Comparison of ENCODE assay signal across 8 cellular contexts in the genomic region with DNA sequence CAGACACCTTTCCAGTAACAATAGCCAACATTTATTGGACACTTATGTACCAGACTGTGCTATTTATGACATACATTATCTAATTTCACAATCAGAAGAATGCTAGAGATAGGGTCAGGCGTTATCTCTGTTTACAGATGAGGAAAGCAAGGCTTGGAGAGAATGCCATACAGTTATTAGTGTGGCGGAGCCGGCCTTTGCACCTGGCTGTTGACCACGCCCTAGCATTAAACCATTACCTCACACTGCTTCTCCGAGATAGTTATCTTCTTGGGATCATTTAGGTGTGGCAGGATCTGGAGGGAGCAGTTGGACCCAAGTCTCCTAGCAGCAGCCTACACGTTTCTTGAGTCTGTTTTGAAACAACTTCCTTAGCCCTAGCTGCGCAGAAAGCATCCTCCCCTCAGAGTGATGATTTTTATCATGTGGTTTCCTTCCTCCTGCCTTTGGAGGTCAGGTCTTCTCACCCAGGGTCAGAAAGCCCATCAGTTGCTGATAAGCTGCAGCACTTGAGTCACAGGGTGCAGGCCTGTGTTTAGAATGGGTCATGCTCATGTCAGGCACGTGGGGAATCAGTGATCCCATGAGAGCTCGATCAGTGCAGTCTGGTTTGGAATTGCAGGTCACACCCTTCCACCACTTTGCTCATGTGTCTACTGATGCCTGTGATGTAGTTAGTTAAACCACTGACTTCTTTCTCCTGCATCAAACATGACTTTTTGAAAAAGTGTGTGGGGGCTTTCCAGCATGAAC.
DNase-seq lines count a peak whose midpoint lies in the region; ATAC-seq and TF ChIP-seq lines count a peak whose summit lies in the region.

No MANE protein-coding gene starts in this region.

- peak overlapping the region; percentile 93 to 99 (median 99) for H3K27ac Mint-ChIP-seq in CD4-positive, alpha-beta memory T cell

- no peaks in the 10 kb centered on the region for H3K27me3 Mint-ChIP-seq in CD4-positive, alpha-beta memory T cell

- POLR2A ChIA-PET in CD4-positive, alpha-beta memory T cell (lab: Charles Lee; ENCODE audit: partially characterized antibody), result interaction anchor here (0.5 to 17.5 kb wide), 14 partner anchors 7 to 560 kb away, joined by 3 to 665 read pairs (median 5); a partner anchor contains a TSS

- peak overlapping the region; percentile 94 for H3K27ac ChIP-seq in CD4-positive, alpha-beta memory T cell (ENCODE audit: low read depth, low read length)
- H3K27ac ChIP-seq in gastroesophageal sphincter, result peak overlapping the region in 3 of 4 donors; percentile 21 to 65 (median 55)

- no peak for TF ChIP-seq CTCF in gastroesophageal sphincter (IDR thresholded peaks at IDR 0.05)

- peaks cover 100% of the 10 kb centered on the region for H3K4me1 ChIP-seq in CD4-positive, alpha-beta memory T cell (ENCODE audit: insufficient read depth, low read length)
- H3K4me1 ChIP-seq in gastroesophageal sphincter, result peaks cover 25 to 100% (median 75%) of the 10 kb centered on the region in 3 donors

- peak overlapping the region; percentile 83 to 95 (median 90) for H3K4me3 Mint-ChIP-seq in CD4-positive, alpha-beta memory T cell

- peak; percentile 30 for ATAC-seq in GM21737 (IDR thresholded peaks at IDR 0.05; ENCODE audit: unreplicated experiment)
- ATAC-seq in gastroesophageal sphincter, result peak; percentile 35

- no peak for TF ChIP-seq POLR2A in gastroesophageal sphincter (IDR thresholded peaks at IDR 0.05)

- WGBS in gastroesophageal sphincter (ENCODE audit: low coverage in 1 of 2), 2 donors, result 48 to 70% methylated on average over 3 to 7 of the region's 9 CpGs

- H3K36me3 ChIP-seq in CD4-positive, alpha-beta memory T cell (ENCODE audit: insufficient read depth, low read length), result no peaks in the 10 kb centered on the region
- no peaks in the 10 kb centered on the region for H3K36me3 ChIP-seq in gastroesophageal sphincter

- no peak for TF ChIP-seq EP300 in gastroesophageal sphincter (IDR thresholded peaks at IDR 0.05)

- peak; percentile 83 to 98 (median 86) for DNase-seq in CD4-positive, alpha-beta memory T cell
- peak; percentile 57 for DNase-seq in NCI-H1105 treated with DMSO at 0.1 percent for 48 hours (lab: John Stamatoyannopoulos, UW)
- peak; percentile 41 to 53 for DNase-seq in activated CD8-positive, alpha-beta memory T cell treated with anti-CD3 and anti-CD28 coated beads for 4 hours (ENCODE audit: low read depth in 2 of 2)
- DNase-seq in stimulated activated CD8-positive, alpha-beta memory T cell treated with anti-CD3 and anti-CD28 coated beads, Interleukin-15, amount 100 ng/mL, for 1 hour (ENCODE audit: low read depth), result peak; percentile 41
- no peak for DNase-seq in T1000 (lab: John Stamatoyannopoulos, UW)
- no peak for DNase-seq in GM19238 (ENCODE audit: insufficient read length, low spot score)

- intact Hi-C loops in CD4-positive, alpha-beta memory T cell (cut with micrococcal nuclease), result loop anchor here (1.0 to 5.0 kb wide), 11 partner anchors 11 to 1043 kb away; a partner anchor contains a TSS

- no peaks in the 10 kb centered on the region for H3K9me3 Mint-ChIP-seq in CD4-positive, alpha-beta memory T cell

- peaks cover 80 to 100% (median 92%) of the 10 kb centered on the region in 4 donors for H3K4me1 Mint-ChIP-seq in CD4-positive, alpha-beta memory T cell

- H3K4me3 ChIP-seq in CD4-positive, alpha-beta memory T cell (ENCODE audit: low read length in 2 of 2), result peak overlapping the region; percentile 50 to 53
- no peak overlapping the region for H3K4me3 ChIP-seq in gastroesophageal sphincter

- H3K27me3 ChIP-seq in CD4-positive, alpha-beta memory T cell (ENCODE audit: insufficient read depth, low read length), result no peaks in the 10 kb centered on the region
- no peaks in the 10 kb centered on the region for H3K27me3 ChIP-seq in gastroesophageal sphincter

- CTCF ChIA-PET in CD4-positive, alpha-beta memory T cell (lab: Charles Lee; ENCODE audit: partially characterized antibody), result interaction anchor here (0.5 to 14.6 kb wide), 5 partner anchors 12 to 568 kb away, joined by 3 to 199 read pairs (median 5); no protein-coding TSS in a partner anchor

- peaks cover 3 to 16% of the 10 kb centered on the region in 2 donors for H3K36me3 Mint-ChIP-seq in CD4-positive, alpha-beta memory T cell

- no peaks in the 10 kb centered on the region for H3K9me3 ChIP-seq in CD4-positive, alpha-beta memory T cell (ENCODE audit: control insufficient read depth in 1 of 2, low read length in 2 of 2)
- no peaks in the 10 kb centered on the region for H3K9me3 ChIP-seq in gastroesophageal sphincter

Comparison
In these comparisons a context has a peak if more than half of its experiments do, and no peak if none do; other contexts are left out.
1. DNase-seq: peak in CD4-positive, alpha-beta memory T cell (5 of 5), NCI-H1105 treated with DMSO at 0.1 percent for 48 hours (single experiment), activated CD8-positive, alpha-beta memory T cell treated with anti-CD3 and anti-CD28 coated beads for 4 hours (2 of 2) and stimulated activated CD8-positive, alpha-beta memory T cell treated with anti-CD3 and anti-CD28 coated beads, Interleukin-15, amount 100 ng/mL, for 1 hour (single experiment); none in T1000 (single experiment) and GM19238 (single experiment).
2. H3K4me3 ChIP-seq: peak in CD4-positive, alpha-beta memory T cell (2 of 2); none in gastroesophageal sphincter (0 of 2).